Comparison of ENCODE assay signal across 25 cellular contexts in genomic region chr2:24834733-24835395, GRCh38. TPM values are rescaled to one million over a fixed set of nuclear protein-coding genes. Genes with fewer than 3 reads are reported as not detected.
A peak's percentile ranks its signal among the peaks of the same experiment; 100 is the strongest.
DNase-seq lines count a peak whose midpoint lies in the region; ATAC-seq, FAIRE-seq and TF ChIP-seq lines count a peak whose summit lies in the region.
"Had no signal": no experiment of that assay in that cellular context is flagged by ENCODE, and none has a peak within 500 bp of the region (broad histone marks: within the 10 kb centered on the region; RNA-seq: fewer than 3 reads in every experiment).

No MANE protein-coding gene starts in this region.

- H3K79me2 ChIP-seq in osteoblast (ENCODE audit: insufficient read depth, low read length), result no peaks in the 10 kb centered on the region

- H3K27ac ChIP-seq in kidney (ENCODE audit: low read depth in 2 of 2, low read length in 2 of 2) (no peak overlapping the region), osteoblast (ENCODE audit: low read depth, low read length) (peak overlapping the region; percentile 23)
- H3K27ac ChIP-seq: SJSA1 had no signal

- H3K27me3 ChIP-seq in H7 (ENCODE audit: control insufficient read depth, insufficient read depth, low read length) (no peaks in the 10 kb centered on the region), osteoblast (ENCODE audit: insufficient read depth, low read length) (no peaks in the 10 kb centered on the region)
- H3K27me3 ChIP-seq: BE2C, SJSA1 had no signal

- peaks cover 4% of the 10 kb centered on the region for H3K36me3 ChIP-seq in H7 (replicated peaks; ENCODE audit: control insufficient read depth, insufficient read depth, low read length)
- H3K36me3 ChIP-seq in kidney (ENCODE audit: control insufficient read depth in 1 of 2, insufficient read depth in 2 of 2, low read length in 2 of 2), result no peaks in the 10 kb centered on the region
- H3K36me3 ChIP-seq in osteoblast (ENCODE audit: insufficient read depth, low read length), result no peaks in the 10 kb centered on the region

- TF ChIP-seq CTCF in kidney (IDR thresholded peaks at IDR 0.05; ENCODE audit: borderline replicate concordance, extremely low read depth, insufficient read depth), result no peak
- no peak for TF ChIP-seq CTCF in osteoblast (IDR thresholded peaks at IDR 0.05; ENCODE audit: extremely low read depth, low read depth, low read length)

- DNase-seq in H7 (peak; percentile 49), RPMI7951 (ENCODE audit: low read depth) (peak; percentile 8), kidney (peak; percentile 50), osteoblast (ENCODE audit: insufficient read length, low spot score, missing footprints) (peak; percentile 49), cerebellar cortex (ENCODE audit: low spot score) (no peak), iPS-NIHi11 (ENCODE audit: low spot score) (no peak)
- DNase-seq: 8988T; ACHN; BE2C; CD8-positive, alpha-beta memory T cell; DMS 273 treated with DMSO at 0.1 percent for 48 hours; DMS79 treated with DMSO at 0.1 percent for 48 hours; GOT3; Kasumi-1; NCI-H1092 treated with DMSO at 0.1 percent for 48 hours; NCI-H146; NCI-H1930; NCI-H2107; NCI-H524 treated with DMSO at 0.1 percent for 48 hours; NCI-H774; Right ventricle myocardium superior had no signal

- no peaks in the 10 kb centered on the region for H3K9me3 ChIP-seq in kidney (ENCODE audit: control insufficient read depth in 1 of 2, low read length in 2 of 2)
- H3K9me3 ChIP-seq in osteoblast (ENCODE audit: low read depth, low read length), result no peaks in the 10 kb centered on the region
- H3K9me3 ChIP-seq: BE2C, SJSA1 had no signal

- intact Hi-C loops in kidney (cut with DNase I), result no loop called here

- no peaks in the 10 kb centered on the region for H4K20me1 ChIP-seq in osteoblast (ENCODE audit: insufficient read depth, low read length)

- H3K9ac ChIP-seq in kidney (ENCODE audit: low read length in 2 of 2), result no peak overlapping the region

- H2AFZ ChIP-seq in osteoblast (ENCODE audit: low read length), result no peak overlapping the region

- no peak overlapping the region for H3K4me3 ChIP-seq in H7 (ENCODE audit: insufficient read depth, low read depth, low read length)
- no peak overlapping the region for H3K4me3 ChIP-seq in kidney (ENCODE audit: low read length in 2 of 2)
- H3K4me3 ChIP-seq in osteoblast (ENCODE audit: insufficient read depth, low read length), result no peak overlapping the region
- H3K4me3 ChIP-seq: SJSA1 had no signal

- ATAC-seq in GM19351 (IDR thresholded peaks at IDR 0.05; ENCODE audit: unreplicated experiment), result no peak
- no peak for ATAC-seq in HG03135 (IDR thresholded peaks at IDR 0.05; ENCODE audit: unreplicated experiment)

- no peak for FAIRE-seq in kidney (lab: Jason Lieb, UNC)
- FAIRE-seq: GM18507 had no signal

- no peak overlapping the region for H3K4me2 ChIP-seq in osteoblast (ENCODE audit: insufficient read depth, low read length)

- no peaks in the 10 kb centered on the region for H3K4me1 ChIP-seq in kidney (ENCODE audit: control insufficient read depth in 1 of 2, insufficient read depth in 1 of 2, low read depth in 1 of 2, low read length in 2 of 2)
- H3K4me1 ChIP-seq in osteoblast (ENCODE audit: insufficient read depth, low read length), result peaks cover 7% of the 10 kb centered on the region
- H3K4me1 ChIP-seq: BE2C had no signal

RNA-seq across cellular contexts. Expression of gene CENPO, which starts 41.6 kb away (rescaled TPM):
- total RNA-seq in H7 (2014; rRNA removed; shearing (Covaris generic)), result 29.0 and 36.6 TPM in 2 replicates
- total RNA-seq in RPMI7951 (2014; rRNA removed; shearing (Covaris generic)), result 40.9 and 44.9 TPM in 2 replicates
- total RNA-seq in kidney, result 5.7 TPM
- 1.5 TPM for polyA plus RNA-seq in kidney (ENCODE audit: insufficient read depth, low read depth, low replicate concordance)
- 8.0 and 9.1 TPM in 2 replicates for total RNA-seq in osteoblast

RNA-seq across cellular contexts. Expression of gene PTRHD1, which starts 41.7 kb away (rescaled TPM):
- 23.4 and 31.4 TPM in 2 replicates for total RNA-seq in H7 (2014; rRNA removed; shearing (Covaris generic))
- 56.4 and 72.4 TPM in 2 replicates for total RNA-seq in RPMI7951 (2014; rRNA removed; shearing (Covaris generic))
- total RNA-seq in kidney (21.7 TPM), osteoblast (21.5 and 25.0 TPM in 2 replicates)
- 56.4 TPM for polyA plus RNA-seq in kidney (ENCODE audit: insufficient read depth, low read depth, low replicate concordance)

Comparison
In these comparisons a context has a peak if more than half of its experiments do, and no peak if none do; other contexts are left out.
1. DNase-seq: peak in H7 (single experiment), RPMI7951 (single experiment), kidney (single experiment) and osteoblast (single experiment); none in cerebellar cortex (single experiment) and iPS-NIHi11 (single experiment).